In genomic region chrX:6053126-6053625, GRCh38 we compare ENCODE assay signal across 1 cellular context.
TF ChIP-seq lines count a peak whose summit lies in the region.

No MANE protein-coding gene starts in this region.

TF ChIP-seq in H1, 55 proteins besides CTCF, POLR2A, EP300 and RAD21:
- TF ChIP-seq BCL11A (IDR thresholded peaks at IDR 0.05; ENCODE audit: low read depth in 2 of 2, low read length in 2 of 2) (no peak), NRF1 (IDR thresholded peaks at IDR 0.05; ENCODE audit: low read depth, low read length) (no peak), POU5F1 (IDR thresholded peaks at IDR 0.05; ENCODE audit: low read depth, low read length) (no peak), FOSL1 (IDR thresholded peaks at IDR 0.05; ENCODE audit: insufficient read depth, low read depth, low read length) (no peak), EGR1 (IDR thresholded peaks at IDR 0.05; ENCODE audit: borderline replicate concordance, low read depth, low read length) (no peak), E2F6 (IDR thresholded peaks at IDR 0.05) (no peak), USF2 (IDR thresholded peaks at IDR 0.05; ENCODE audit: low read length) (no peak)
TF ChIP-seq in H1: peak in this region for 0.
